8 cellular contexts compared by ENCODE assay signal in the genomic region with DNA sequence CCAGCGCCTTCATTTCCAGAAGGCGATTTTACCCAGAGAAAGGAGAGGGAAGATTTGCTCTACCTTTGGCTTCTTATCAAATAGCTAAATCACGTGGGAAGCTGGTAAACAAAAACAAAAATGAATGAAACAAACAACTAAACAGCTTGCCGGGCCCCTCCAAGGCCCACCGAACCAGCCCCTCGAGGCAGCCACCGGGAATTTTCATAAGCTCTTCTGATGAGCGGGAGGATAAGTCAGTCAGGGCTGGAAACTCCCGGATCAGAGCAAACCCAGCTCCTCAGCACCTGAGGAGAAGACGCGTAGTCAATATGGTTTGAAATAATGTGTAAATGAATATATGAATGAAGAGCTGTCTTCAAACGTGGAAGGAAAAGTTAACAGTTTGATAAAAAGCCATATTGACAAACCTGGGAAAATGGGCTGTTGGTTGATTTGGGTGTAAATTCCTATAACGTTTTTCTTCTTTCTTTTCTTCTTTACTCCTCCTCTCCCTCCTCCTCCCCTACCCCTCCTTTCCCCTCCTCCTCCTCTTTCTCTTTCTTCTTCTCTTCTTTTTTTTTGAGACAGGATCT. TPM values are rescaled to one million over a fixed set of nuclear protein-coding genes. Genes with fewer than 3 reads are reported as not detected.
DNase-seq lines count a peak whose midpoint lies in the region; ATAC-seq, FAIRE-seq and TF ChIP-seq lines count a peak whose summit lies in the region.

No MANE protein-coding gene starts in this region.

- FAIRE-seq in GM12891 (lab: Jason Lieb, UNC): no peak

- 8 to 15% methylated on average over 13 of the region's 13 CpGs for WGBS in body of pancreas, 2 donors

- H3K4me1 ChIP-seq in body of pancreas (peaks cover 9% of the 10 kb centered on the region), lower lobe of right lung (peaks cover 45% of the 10 kb centered on the region), upper lobe of right lung (peaks cover 12% of the 10 kb centered on the region)

- DNase-seq in activated naive CD4-positive, alpha-beta T cell treated with Interleukin-2 at 50 U/mL for 16 hours: no peak
- DNase-seq in body of pancreas (no peak), lower lobe of right lung (no peak), upper lobe of right lung (no peak), GM12891 (ENCODE audit: insufficient read length, low spot score) (no peak), NCI-H2196 treated with DMSO at 0.1 percent for 48 hours (lab: John Stamatoyannopoulos, UW; ENCODE audit: unreplicated experiment) (no peak)

- no peaks in the 10 kb centered on the region for H3K9me3 Mint-ChIP-seq in activated naive CD4-positive, alpha-beta T cell treated with anti-CD3 and anti-CD28 coated beads, Interleukin-2, amount 50 U/mL, for 24 hours

- H3K27ac Mint-ChIP-seq in activated naive CD4-positive, alpha-beta T cell treated with anti-CD3 and anti-CD28 coated beads, Interleukin-2, amount 50 U/mL, for 24 hours: peak overlapping the region; percentile 84

- H3K36me3 ChIP-seq in body of pancreas (replicated peaks in 1 of 2; ENCODE audit: insufficient read depth in 1 of 2, low read depth in 2 of 2) (no peaks in the 10 kb centered on the region), lower lobe of right lung (no peaks in the 10 kb centered on the region), upper lobe of right lung (no peaks in the 10 kb centered on the region)

- ATAC-seq in body of pancreas (no peak), lower lobe of right lung (no peak), upper lobe of right lung (no peak), HG03097 (IDR thresholded peaks at IDR 0.05; ENCODE audit: low FRiP score, unreplicated experiment) (no peak)

- H3K36me3 Mint-ChIP-seq in activated naive CD4-positive, alpha-beta T cell treated with anti-CD3 and anti-CD28 coated beads, Interleukin-2, amount 50 U/mL, for 24 hours: peaks cover 2% of the 10 kb centered on the region

- no peaks in the 10 kb centered on the region for H3K27me3 ChIP-seq in body of pancreas
- H3K27me3 ChIP-seq in lower lobe of right lung (ENCODE audit: low read depth): no peaks in the 10 kb centered on the region
- H3K27me3 ChIP-seq in upper lobe of right lung: no peaks in the 10 kb centered on the region

- intact Hi-C loops in body of pancreas (cut with DNase I) (no loop called here), lower lobe of right lung (cut with DNase I) (no loop called here), upper lobe of right lung (cut with DNase I) (no loop called here)

- no peak for TF ChIP-seq CTCF in body of pancreas (IDR thresholded peaks at IDR 0.05)
- TF ChIP-seq CTCF in lower lobe of right lung (IDR thresholded peaks at IDR 0.05): no peak
- TF ChIP-seq CTCF in upper lobe of right lung (IDR thresholded peaks at IDR 0.05): no peak

- H3K27me3 Mint-ChIP-seq in activated naive CD4-positive, alpha-beta T cell treated with anti-CD3 and anti-CD28 coated beads, Interleukin-2, amount 50 U/mL, for 24 hours: no peaks in the 10 kb centered on the region

- peaks cover 47% of the 10 kb centered on the region for H3K4me1 Mint-ChIP-seq in activated naive CD4-positive, alpha-beta T cell treated with anti-CD3 and anti-CD28 coated beads, Interleukin-2, amount 50 U/mL, for 24 hours

- peak overlapping the region; percentile 10 to 13 for H3K4me3 ChIP-seq in body of pancreas
- H3K4me3 ChIP-seq in lower lobe of right lung: peak overlapping the region; percentile 64
- H3K4me3 ChIP-seq in upper lobe of right lung: peak overlapping the region; percentile 60

- no peaks in the 10 kb centered on the region for H3K9me3 ChIP-seq in body of pancreas
- H3K9me3 ChIP-seq in lower lobe of right lung: no peaks in the 10 kb centered on the region
- no peaks in the 10 kb centered on the region for H3K9me3 ChIP-seq in upper lobe of right lung

- H3K4me3 Mint-ChIP-seq in activated naive CD4-positive, alpha-beta T cell treated with anti-CD3 and anti-CD28 coated beads, Interleukin-2, amount 50 U/mL, for 24 hours: peak overlapping the region; percentile 91

- H3K27ac ChIP-seq in body of pancreas (peak overlapping the region; percentile 41 to 91 (median 83)), lower lobe of right lung (peak overlapping the region; percentile 88), upper lobe of right lung (peak overlapping the region; percentile 91)

- TF ChIP-seq POLR2A in body of pancreas (IDR thresholded peaks at IDR 0.05) (no peak), GM12891 (IDR thresholded peaks at IDR 0.05; ENCODE audit: low read depth, low read length) (no peak)

TF ChIP-seq in GM12891, 5 proteins besides CTCF, POLR2A, EP300 and RAD21:
- no peak for TF ChIP-seq SPI1 (IDR thresholded peaks at IDR 0.05; ENCODE audit: low read depth, low read length)
- no peak for TF ChIP-seq TAF1 (IDR thresholded peaks at IDR 0.05; ENCODE audit: low read depth, low read length)
- TF ChIP-seq POU2F2 (IDR thresholded peaks at IDR 0.05; ENCODE audit: low read depth, low read length): no peak

RNA-seq across cellular contexts. Expression of gene RPLP1, which starts 10.7 kb away (rescaled TPM):
- total RNA-seq in body of pancreas: 100 to 1,000 TPM; 332 to 973 TPM
- 1,283 TPM for total RNA-seq in lower lobe of right lung
- total RNA-seq in upper lobe of right lung: 1,255 TPM
- polyA plus RNA-seq in GM12891 (2012; ENCODE audit: low read depth, missing spikeins): 2,870 TPM

RNA-seq across cellular contexts. Expression of gene KIF23, which starts 49.1 kb away (rescaled TPM):
- total RNA-seq in body of pancreas (1 to 10 TPM in 1 of 2 donors, under 1 TPM in 1; 0.99 to 2.9 TPM), lower lobe of right lung (1.3 TPM), upper lobe of right lung (2.7 TPM)
- 22.7 TPM for polyA plus RNA-seq in GM12891 (2012; ENCODE audit: low read depth, missing spikeins)

Comparison
In these comparisons a context has a peak if more than half of its experiments do, and no peak if none do; other contexts are left out.
1. H3K4me3 ChIP-seq: peak in every context shown above with its lines; median percentile 64 in lower lobe of right lung; 60 in upper lobe of right lung; 12 in body of pancreas.